In genomic region chr22:39316440-39317083, GRCh38 we compare ENCODE assay signal across 1 cellular context.
TF ChIP-seq lines count a peak whose summit lies in the region.

No MANE protein-coding gene starts in this region.

TF ChIP-seq in K562, 482 proteins besides CTCF, POLR2A, EP300 and RAD21 (continued from another document and continues in another):
- TF ChIP-seq DDX20 (tag; IDR thresholded peaks at IDR 0.05; ENCODE audit: low read depth), result no peak
- TF ChIP-seq ZNF146 (CRISPR knock-in tag; IDR thresholded peaks at IDR 0.05; ENCODE audit: unreplicated experiment), result no peak
- TF ChIP-seq MYBL2 (IDR thresholded peaks at IDR 0.05; ENCODE audit: low read depth), result no peak
- TF ChIP-seq MYBL2 (CRISPR knock-in tag; IDR thresholded peaks at IDR 0.05; ENCODE audit: borderline replicate concordance), result no peak
- no peak for TF ChIP-seq MEF2A (IDR thresholded peaks at IDR 0.05; ENCODE audit: control insufficient read depth, low read depth, low read length)
- TF ChIP-seq ZNF780A (CRISPR knock-in tag; IDR thresholded peaks at IDR 0.05), result no peak
- TF ChIP-seq CREB3L1 (IDR thresholded peaks at IDR 0.05; ENCODE audit: borderline replicate concordance, low read depth), result no peak
- no peak for TF ChIP-seq ETV5 (CRISPR knock-in tag; IDR thresholded peaks at IDR 0.05; ENCODE audit: low read depth)
- no peak for TF ChIP-seq ZNF586 (CRISPR knock-in tag; conservative IDR thresholded peaks at IDR 0.05)
- TF ChIP-seq TRIM28 (IDR thresholded peaks at IDR 0.05), result no peak
- no peak for TF ChIP-seq FOXJ3 (CRISPR knock-in tag; IDR thresholded peaks at IDR 0.05)
- TF ChIP-seq, protein P1, sequence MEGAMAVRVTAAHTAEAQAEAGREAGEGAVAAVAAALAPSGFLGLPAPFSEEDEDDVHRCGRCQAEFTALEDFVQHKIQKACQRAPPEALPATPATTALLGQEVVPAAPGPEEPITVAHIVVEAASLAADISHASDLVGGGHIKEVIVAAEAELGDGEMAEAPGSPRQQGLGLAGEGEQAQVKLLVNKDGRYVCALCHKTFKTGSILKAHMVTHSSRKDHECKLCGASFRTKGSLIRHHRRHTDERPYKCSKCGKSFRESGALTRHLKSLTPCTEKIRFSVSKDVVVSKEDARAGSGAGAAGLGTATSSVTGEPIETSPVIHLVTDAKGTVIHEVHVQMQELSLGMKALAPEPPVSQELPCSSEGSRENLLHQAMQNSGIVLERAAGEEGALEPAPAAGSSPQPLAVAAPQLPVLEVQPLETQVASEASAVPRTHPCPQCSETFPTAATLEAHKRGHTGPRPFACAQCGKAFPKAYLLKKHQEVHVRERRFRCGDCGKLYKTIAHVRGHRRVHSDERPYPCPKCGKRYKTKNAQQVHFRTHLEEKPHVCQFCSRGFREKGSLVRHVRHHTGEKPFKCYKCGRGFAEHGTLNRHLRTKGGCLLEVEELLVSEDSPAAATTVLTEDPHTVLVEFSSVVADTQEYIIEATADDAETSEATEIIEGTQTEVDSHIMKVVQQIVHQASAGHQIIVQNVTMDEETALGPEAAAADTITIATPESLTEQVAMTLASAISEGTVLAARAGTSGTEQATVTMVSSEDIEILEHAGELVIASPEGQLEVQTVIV (CRISPR knock-in tag; IDR thresholded peaks at IDR 0.05; ENCODE audit: borderline replicate concordance), result no peak
- no peak for TF ChIP-seq ZNF24 (IDR thresholded peaks at IDR 0.05)
- no peak for TF ChIP-seq NR2C1 (IDR thresholded peaks at IDR 0.05)
- no peak for TF ChIP-seq NR2C1 (tag; IDR thresholded peaks at IDR 0.05)
- TF ChIP-seq, protein P2, sequence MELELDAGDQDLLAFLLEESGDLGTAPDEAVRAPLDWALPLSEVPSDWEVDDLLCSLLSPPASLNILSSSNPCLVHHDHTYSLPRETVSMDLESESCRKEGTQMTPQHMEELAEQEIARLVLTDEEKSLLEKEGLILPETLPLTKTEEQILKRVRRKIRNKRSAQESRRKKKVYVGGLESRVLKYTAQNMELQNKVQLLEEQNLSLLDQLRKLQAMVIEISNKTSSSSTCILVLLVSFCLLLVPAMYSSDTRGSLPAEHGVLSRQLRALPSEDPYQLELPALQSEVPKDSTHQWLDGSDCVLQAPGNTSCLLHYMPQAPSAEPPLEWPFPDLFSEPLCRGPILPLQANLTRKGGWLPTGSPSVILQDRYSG (tag; conservative IDR thresholded peaks at IDR 0.05; ENCODE audit: low read depth), result no peak
- TF ChIP-seq EHMT2 (IDR thresholded peaks at IDR 0.05), result no peak
- peak; percentile 81; the same call in 1 of the 2 replicates for TF ChIP-seq STAG1 (CRISPR knock-in tag; IDR thresholded peaks at IDR 0.05; ENCODE audit: borderline replicate concordance)
- no peak for TF ChIP-seq NFATC3 (IDR thresholded peaks at IDR 0.05)
- no peak for TF ChIP-seq SMAD1 (IDR thresholded peaks at IDR 0.05; ENCODE audit: low read depth, low read length, partially characterized antibody)
- no peak for TF ChIP-seq TCF7 (IDR thresholded peaks at IDR 0.05; ENCODE audit: borderline replicate concordance)
- no peak for TF ChIP-seq KDM4B (IDR thresholded peaks at IDR 0.05; ENCODE audit: borderline replicate concordance in 2 of 2, low read depth in 1 of 2)
- TF ChIP-seq GATAD2B (IDR thresholded peaks at IDR 0.05; ENCODE audit: borderline replicate concordance), result no peak
- 0 out of 2 replicates have a peak, but pooled peaks have one; percentile 14 for TF ChIP-seq TFAP4 (CRISPR knock-in tag; IDR thresholded peaks at IDR 0.05; ENCODE audit: borderline replicate concordance)
- no peak for TF ChIP-seq ZNF644 (tag; IDR thresholded peaks at IDR 0.05; ENCODE audit: low read depth)
- TF ChIP-seq TCF3 (CRISPR knock-in tag; IDR thresholded peaks at IDR 0.05), result no peak
- TF ChIP-seq CBFA2T3 (IDR thresholded peaks at IDR 0.05), result no peak
- TF ChIP-seq, protein P3, sequence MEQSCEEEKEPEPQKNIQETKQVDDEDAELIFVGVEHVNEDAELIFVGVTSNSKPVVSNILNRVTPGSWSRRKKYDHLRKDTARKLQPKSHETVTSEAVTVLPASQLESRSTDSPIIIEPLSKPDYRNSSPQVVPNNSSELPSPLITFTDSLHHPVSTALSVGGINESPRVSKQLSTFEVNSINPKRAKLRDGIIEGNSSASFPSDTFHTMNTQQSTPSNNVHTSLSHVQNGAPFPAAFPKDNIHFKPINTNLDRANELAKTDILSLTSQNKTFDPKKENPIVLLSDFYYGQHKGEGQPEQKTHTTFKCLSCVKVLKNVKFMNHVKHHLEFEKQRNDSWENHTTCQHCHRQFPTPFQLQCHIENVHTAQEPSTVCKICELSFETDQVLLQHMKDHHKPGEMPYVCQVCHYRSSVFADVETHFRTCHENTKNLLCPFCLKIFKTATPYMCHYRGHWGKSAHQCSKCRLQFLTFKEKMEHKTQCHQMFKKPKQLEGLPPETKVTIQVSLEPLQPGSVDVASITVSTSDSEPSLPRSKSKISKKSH (CRISPR knock-in tag; IDR thresholded peaks at IDR 0.05), result no peak
- TF ChIP-seq, protein P4, sequence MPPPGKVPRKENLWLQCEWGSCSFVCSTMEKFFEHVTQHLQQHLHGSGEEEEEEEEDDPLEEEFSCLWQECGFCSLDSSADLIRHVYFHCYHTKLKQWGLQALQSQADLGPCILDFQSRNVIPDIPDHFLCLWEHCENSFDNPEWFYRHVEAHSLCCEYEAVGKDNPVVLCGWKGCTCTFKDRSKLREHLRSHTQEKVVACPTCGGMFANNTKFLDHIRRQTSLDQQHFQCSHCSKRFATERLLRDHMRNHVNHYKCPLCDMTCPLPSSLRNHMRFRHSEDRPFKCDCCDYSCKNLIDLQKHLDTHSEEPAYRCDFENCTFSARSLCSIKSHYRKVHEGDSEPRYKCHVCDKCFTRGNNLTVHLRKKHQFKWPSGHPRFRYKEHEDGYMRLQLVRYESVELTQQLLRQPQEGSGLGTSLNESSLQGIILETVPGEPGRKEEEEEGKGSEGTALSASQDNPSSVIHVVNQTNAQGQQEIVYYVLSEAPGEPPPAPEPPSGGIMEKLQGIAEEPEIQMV (tag; conservative IDR thresholded peaks at IDR 0.05; ENCODE audit: low read depth), result no peak
- TF ChIP-seq, protein P5, sequence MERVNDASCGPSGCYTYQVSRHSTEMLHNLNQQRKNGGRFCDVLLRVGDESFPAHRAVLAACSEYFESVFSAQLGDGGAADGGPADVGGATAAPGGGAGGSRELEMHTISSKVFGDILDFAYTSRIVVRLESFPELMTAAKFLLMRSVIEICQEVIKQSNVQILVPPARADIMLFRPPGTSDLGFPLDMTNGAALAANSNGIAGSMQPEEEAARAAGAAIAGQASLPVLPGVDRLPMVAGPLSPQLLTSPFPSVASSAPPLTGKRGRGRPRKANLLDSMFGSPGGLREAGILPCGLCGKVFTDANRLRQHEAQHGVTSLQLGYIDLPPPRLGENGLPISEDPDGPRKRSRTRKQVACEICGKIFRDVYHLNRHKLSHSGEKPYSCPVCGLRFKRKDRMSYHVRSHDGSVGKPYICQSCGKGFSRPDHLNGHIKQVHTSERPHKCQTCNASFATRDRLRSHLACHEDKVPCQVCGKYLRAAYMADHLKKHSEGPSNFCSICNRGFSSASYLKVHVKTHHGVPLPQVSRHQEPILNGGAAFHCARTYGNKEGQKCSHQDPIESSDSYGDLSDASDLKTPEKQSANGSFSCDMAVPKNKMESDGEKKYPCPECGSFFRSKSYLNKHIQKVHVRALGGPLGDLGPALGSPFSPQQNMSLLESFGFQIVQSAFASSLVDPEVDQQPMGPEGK (CRISPR knock-in tag; IDR thresholded peaks at IDR 0.05; ENCODE audit: borderline replicate concordance), result no peak
- TF ChIP-seq, protein P6, sequence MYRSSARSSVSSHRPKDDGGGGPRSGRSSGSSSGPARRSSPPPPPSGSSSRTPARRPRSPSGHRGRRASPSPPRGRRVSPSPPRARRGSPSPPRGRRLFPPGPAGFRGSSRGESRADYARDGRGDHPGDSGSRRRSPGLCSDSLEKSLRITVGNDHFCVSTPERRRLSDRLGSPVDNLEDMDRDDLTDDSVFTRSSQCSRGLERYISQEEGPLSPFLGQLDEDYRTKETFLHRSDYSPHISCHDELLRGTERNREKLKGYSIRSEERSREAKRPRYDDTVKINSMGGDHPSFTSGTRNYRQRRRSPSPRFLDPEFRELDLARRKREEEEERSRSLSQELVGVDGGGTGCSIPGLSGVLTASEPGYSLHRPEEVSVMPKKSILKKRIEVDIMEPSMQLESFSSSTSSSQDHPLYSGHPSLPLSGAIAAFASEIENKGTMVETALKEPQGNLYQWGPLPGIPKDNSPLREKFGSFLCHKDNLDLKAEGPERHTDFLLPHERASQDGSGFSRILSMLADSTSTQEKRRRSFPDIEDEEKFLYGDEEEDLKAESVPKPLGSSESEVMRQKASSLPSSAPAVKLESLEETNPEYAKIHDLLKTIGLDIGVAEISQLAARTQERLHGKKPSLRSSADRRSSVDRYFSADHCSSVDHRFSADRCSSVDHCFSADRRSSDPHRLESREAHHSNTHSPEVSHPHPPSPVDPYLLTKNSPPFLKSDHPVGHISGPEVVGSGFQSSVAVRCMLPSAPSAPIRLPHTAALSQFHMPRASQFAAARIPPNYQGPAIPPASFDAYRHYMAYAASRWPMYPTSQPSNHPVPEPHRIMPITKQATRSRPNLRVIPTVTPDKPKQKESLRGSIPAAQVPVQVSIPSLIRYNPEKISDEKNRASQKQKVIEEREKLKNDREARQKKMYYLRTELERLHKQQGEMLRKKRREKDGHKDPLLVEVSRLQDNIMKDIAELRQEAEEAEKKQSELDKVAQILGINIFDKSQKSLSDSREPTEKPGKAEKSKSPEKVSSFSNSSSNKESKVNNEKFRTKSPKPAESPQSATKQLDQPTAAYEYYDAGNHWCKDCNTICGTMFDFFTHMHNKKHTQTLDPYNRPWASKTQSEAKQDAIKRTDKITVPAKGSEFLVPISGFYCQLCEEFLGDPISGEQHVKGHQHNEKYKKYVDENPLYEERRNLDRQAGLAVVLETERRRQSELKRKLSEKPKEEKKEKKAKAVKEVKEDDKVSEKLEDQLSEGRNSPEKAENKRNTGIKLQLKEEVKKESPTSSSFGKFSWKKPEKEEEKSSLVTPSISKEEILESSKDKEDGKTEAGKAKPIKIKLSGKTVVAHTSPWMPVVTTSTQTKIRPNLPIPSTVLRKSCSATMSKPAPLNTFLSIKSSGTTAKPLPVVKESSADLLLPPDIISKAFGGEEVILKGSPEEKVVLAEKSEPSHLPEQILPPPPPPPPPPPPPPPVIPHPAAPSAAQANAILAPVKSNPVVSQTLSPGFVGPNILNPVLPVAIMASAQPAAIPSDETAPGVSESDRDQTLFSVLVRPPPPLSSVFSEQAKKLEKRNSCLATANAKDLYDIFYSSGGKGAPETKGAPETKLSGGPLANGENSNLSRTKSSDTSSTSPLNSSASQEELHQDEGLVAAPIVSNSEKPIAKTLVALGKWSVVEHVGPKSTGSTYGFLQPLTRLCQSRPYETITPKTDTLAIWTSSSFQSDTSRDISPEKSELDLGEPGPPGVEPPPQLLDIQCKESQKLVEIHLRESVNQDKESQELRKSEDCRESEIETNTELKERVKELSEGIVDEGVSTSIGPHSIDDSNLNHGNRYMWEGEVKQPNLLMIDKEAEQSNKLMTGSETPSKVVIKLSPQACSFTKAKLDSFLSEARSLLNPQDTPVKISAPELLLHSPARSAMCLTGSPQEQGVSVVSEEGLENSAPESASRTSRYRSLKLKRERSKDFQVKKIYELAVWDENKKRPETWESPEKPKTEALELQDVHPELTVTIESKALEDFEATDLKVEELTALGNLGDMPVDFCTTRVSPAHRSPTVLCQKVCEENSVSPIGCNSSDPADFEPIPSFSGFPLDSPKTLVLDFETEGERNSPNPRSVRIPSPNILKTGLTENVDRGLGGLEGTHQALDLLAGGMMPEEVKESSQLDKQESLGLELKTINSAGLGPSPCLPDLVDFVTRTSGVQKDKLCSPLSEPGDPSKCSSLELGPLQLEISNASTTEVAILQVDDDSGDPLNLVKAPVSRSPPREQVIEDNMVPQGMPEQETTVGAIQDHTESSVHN (IDR thresholded peaks at IDR 0.05; ENCODE audit: borderline replicate concordance in 1 of 2, low read depth in 1 of 2), result no peak
- TF ChIP-seq TARDBP (IDR thresholded peaks at IDR 0.05), result no peak
- TF ChIP-seq RHOXF2B (CRISPR knock-in tag; conservative IDR thresholded peaks at IDR 0.05), result no peak
- no peak for TF ChIP-seq BMI1 (IDR thresholded peaks at IDR 0.05; ENCODE audit: low read length)
- no peak for TF ChIP-seq SMARCB1 (IDR thresholded peaks at IDR 0.05; ENCODE audit: insufficient read length, low read depth)
- no peak for TF ChIP-seq ZNF77 (CRISPR knock-in tag; IDR thresholded peaks at IDR 0.05)
- no peak for TF ChIP-seq CHD2 (IDR thresholded peaks at IDR 0.05; ENCODE audit: low read depth, low read length)
- TF ChIP-seq, protein P7, sequence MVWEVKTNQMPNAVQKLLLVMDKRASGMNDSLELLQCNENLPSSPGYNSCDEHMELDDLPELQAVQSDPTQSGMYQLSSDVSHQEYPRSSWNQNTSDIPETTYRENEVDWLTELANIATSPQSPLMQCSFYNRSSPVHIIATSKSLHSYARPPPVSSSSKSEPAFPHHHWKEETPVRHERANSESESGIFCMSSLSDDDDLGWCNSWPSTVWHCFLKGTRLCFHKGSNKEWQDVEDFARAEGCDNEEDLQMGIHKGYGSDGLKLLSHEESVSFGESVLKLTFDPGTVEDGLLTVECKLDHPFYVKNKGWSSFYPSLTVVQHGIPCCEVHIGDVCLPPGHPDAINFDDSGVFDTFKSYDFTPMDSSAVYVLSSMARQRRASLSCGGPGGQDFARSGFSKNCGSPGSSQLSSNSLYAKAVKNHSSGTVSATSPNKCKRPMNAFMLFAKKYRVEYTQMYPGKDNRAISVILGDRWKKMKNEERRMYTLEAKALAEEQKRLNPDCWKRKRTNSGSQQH (CRISPR knock-in tag; IDR thresholded peaks at IDR 0.05), result no peak
- no peak for TF ChIP-seq PPARD (CRISPR knock-in tag; IDR thresholded peaks at IDR 0.05)
- no peak for TF ChIP-seq STAT5A (IDR thresholded peaks at IDR 0.05; ENCODE audit: borderline replicate concordance, low read length)
- TF ChIP-seq EGR1 (conservative IDR thresholded peaks at IDR 0.05), result no peak
- no peak for TF ChIP-seq RBM39 (optimal IDR thresholded peaks at IDR 0.05; ENCODE audit: low read depth, low read length)
- TF ChIP-seq RB1 (IDR thresholded peaks at IDR 0.05; ENCODE audit: low read depth), result 0 out of 2 replicates have a peak, but pooled peaks have one; percentile 43
